Comparison of ENCODE assay signal across 2 cellular contexts in the genomic region with DNA sequence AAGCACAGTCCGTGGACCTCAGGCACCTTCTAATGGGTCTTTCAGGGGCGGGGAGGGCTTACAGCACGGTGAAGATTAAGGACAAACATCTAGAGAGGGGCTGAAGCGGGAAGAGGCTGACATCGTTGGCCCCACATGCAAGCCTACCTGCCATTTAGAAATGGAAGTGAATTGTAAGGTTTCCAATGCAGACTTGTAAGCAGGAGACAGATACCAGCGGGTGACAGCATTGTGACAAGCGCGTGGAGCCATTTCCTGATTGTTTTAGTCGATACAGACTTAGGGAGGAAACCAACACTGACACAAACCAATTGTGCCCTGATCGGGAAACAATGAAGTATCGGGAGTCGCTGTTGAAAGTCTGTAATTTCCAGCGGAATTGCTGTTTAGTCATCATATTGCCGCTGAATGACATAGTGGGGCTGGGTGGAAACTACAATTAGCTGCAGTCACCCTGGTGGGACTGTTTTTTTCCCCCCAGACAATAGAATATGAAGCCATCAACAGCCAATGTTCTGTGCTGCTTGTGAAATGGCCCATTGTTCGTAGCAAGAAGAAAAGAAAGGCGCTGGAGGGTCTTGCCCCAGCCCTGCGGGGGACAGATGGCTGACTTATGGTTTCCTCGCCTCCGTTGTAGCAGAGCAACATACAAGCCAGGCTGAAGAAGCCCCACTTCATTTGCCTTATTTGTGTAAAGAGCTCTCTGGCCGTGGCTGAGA.
A peak's percentile ranks its signal among the peaks of the same experiment; 100 is the strongest.
TF ChIP-seq lines count a peak whose summit lies in the region.

No MANE protein-coding gene starts in this region.

TF ChIP-seq in IMR-90, 13 proteins besides CTCF, POLR2A, EP300 and RAD21 (continued from another document):
- TF ChIP-seq BHLHE40 (IDR thresholded peaks at IDR 0.05; ENCODE audit: low read depth, low read length) (no peak), SMC3 (IDR thresholded peaks at IDR 0.05; ENCODE audit: low read depth, low read length) (no peak), RCOR1 (IDR thresholded peaks at IDR 0.05; ENCODE audit: insufficient replicate concordance, low read length) (no peak), USF2 (IDR thresholded peaks at IDR 0.05; ENCODE audit: low read depth, low read length) (no peak), CEBPB (IDR thresholded peaks at IDR 0.05; ENCODE audit: low read depth, low read length) (no peak), MAZ (IDR thresholded peaks at IDR 0.05; ENCODE audit: borderline replicate concordance, low read depth, low read length) (no peak), NFE2L2 (IDR thresholded peaks at IDR 0.05; ENCODE audit: low read depth, low read length) (no peak)
- TF ChIP-seq, protein P1, sequence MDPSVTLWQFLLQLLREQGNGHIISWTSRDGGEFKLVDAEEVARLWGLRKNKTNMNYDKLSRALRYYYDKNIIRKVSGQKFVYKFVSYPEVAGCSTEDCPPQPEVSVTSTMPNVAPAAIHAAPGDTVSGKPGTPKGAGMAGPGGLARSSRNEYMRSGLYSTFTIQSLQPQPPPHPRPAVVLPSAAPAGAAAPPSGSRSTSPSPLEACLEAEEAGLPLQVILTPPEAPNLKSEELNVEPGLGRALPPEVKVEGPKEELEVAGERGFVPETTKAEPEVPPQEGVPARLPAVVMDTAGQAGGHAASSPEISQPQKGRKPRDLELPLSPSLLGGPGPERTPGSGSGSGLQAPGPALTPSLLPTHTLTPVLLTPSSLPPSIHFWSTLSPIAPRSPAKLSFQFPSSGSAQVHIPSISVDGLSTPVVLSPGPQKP (IDR thresholded peaks at IDR 0.05; ENCODE audit: borderline replicate concordance, low read depth, low read length): no peak

TF ChIP-seq in endothelial cell of umbilical vein, 7 proteins besides CTCF, POLR2A, EP300 and RAD21:
- peak; percentile 14 for TF ChIP-seq FOS (IDR thresholded peaks at IDR 0.05; ENCODE audit: borderline replicate concordance, insufficient read depth, low read length)
- TF ChIP-seq, protein P2, sequence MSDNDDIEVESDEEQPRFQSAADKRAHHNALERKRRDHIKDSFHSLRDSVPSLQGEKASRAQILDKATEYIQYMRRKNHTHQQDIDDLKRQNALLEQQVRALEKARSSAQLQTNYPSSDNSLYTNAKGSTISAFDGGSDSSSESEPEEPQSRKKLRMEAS (IDR thresholded peaks at IDR 0.05; ENCODE audit: insufficient read depth, insufficient read length): no peak
